In genomic region chr14:29735459-29735858, GRCh38 we compare ENCODE assay signal across 1 cellular context.
TF ChIP-seq lines count a peak whose summit lies in the region.

No MANE protein-coding gene starts in this region.

TF ChIP-seq in HEK293, 187 proteins besides CTCF, POLR2A, EP300 and RAD21 (continued from another document):
- TF ChIP-seq, protein P1, sequence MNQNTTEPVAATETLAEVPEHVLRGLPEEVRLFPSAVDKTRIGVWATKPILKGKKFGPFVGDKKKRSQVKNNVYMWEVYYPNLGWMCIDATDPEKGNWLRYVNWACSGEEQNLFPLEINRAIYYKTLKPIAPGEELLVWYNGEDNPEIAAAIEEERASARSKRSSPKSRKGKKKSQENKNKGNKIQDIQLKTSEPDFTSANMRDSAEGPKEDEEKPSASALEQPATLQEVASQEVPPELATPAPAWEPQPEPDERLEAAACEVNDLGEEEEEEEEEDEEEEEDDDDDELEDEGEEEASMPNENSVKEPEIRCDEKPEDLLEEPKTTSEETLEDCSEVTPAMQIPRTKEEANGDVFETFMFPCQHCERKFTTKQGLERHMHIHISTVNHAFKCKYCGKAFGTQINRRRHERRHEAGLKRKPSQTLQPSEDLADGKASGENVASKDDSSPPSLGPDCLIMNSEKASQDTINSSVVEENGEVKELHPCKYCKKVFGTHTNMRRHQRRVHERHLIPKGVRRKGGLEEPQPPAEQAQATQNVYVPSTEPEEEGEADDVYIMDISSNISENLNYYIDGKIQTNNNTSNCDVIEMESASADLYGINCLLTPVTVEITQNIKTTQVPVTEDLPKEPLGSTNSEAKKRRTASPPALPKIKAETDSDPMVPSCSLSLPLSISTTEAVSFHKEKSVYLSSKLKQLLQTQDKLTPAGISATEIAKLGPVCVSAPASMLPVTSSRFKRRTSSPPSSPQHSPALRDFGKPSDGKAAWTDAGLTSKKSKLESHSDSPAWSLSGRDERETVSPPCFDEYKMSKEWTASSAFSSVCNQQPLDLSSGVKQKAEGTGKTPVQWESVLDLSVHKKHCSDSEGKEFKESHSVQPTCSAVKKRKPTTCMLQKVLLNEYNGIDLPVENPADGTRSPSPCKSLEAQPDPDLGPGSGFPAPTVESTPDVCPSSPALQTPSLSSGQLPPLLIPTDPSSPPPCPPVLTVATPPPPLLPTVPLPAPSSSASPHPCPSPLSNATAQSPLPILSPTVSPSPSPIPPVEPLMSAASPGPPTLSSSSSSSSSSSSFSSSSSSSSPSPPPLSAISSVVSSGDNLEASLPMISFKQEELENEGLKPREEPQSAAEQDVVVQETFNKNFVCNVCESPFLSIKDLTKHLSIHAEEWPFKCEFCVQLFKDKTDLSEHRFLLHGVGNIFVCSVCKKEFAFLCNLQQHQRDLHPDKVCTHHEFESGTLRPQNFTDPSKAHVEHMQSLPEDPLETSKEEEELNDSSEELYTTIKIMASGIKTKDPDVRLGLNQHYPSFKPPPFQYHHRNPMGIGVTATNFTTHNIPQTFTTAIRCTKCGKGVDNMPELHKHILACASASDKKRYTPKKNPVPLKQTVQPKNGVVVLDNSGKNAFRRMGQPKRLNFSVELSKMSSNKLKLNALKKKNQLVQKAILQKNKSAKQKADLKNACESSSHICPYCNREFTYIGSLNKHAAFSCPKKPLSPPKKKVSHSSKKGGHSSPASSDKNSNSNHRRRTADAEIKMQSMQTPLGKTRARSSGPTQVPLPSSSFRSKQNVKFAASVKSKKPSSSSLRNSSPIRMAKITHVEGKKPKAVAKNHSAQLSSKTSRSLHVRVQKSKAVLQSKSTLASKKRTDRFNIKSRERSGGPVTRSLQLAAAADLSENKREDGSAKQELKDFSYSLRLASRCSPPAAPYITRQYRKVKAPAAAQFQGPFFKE (tag by site-specific recombination; IDR thresholded peaks at IDR 0.05; ENCODE audit: borderline replicate concordance), result no peak
- no peak for TF ChIP-seq ZNF558 (tag by site-specific recombination; IDR thresholded peaks at IDR 0.05)
- TF ChIP-seq ZNF768 (tag by site-specific recombination; IDR thresholded peaks at IDR 0.05), result no peak
- no peak for TF ChIP-seq ZNF626 (tag by site-specific recombination; IDR thresholded peaks at IDR 0.05)
- TF ChIP-seq ZNF621 (tag by site-specific recombination; IDR thresholded peaks at IDR 0.05), result no peak
- TF ChIP-seq ZNF214 (tag by site-specific recombination; IDR thresholded peaks at IDR 0.05; ENCODE audit: borderline replicate concordance), result no peak
